ENCODE assay signal across 7 cellular contexts in the genomic region with DNA sequence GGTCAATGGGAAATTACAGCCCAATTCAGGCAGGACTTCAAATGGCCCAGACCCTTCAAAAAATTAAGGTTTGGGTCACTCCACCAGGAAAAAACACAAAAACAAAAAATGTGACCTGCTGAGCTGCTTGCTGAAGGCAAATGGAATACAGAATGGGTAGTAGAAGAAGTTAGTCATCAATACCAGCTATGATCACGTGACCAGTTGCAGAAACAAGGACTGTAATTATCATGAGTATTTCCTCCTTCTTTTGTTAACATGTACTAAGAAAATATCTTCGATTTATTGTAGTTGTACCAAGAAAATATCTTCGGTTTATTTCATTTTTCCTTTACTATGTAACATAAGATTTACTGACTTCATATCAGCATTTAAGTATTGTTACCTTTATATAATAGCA.
"Had no signal": no experiment of that assay in that cellular context is flagged by ENCODE, and none has a peak within 500 bp of the region (broad histone marks: within the 10 kb centered on the region; RNA-seq: fewer than 3 reads in every experiment).

No MANE protein-coding gene starts in this region.

- DNase-seq: GDM1, GF-D8 had no signal

- FAIRE-seq: G401.6, GM12891, GM12892, GM18507, GM19239 had no signal
